8 cellular contexts compared by ENCODE assay signal in genomic region chr17:81665205-81666091, GRCh38. TPM values are rescaled to one million over a fixed set of nuclear protein-coding genes. Genes with fewer than 3 reads are reported as not detected.
DNase-seq lines count a peak whose midpoint lies in the region; ATAC-seq and FAIRE-seq lines count a peak whose summit lies in the region.

No MANE protein-coding gene starts in this region.

- peak overlapping the region; percentile 90 for H3K27ac ChIP-seq in CD4-positive, CD25-positive, alpha-beta regulatory T cell (ENCODE audit: insufficient read depth, low read length, poor library complexity, severe bottlenecking)
- H3K27ac ChIP-seq in GM23248 (peak overlapping the region; percentile 45), right cardiac atrium (ENCODE audit: low read length) (peak overlapping the region; percentile 68), small intestine (ENCODE audit: low read depth in 1 of 2, low read length in 1 of 2) (peak overlapping the region in 1 of 2 donors; percentile 86)

- in situ Hi-C loops in GM23248 (cut with MboI), result no loop called here

- H3K27ac Mint-ChIP-seq in CD4-positive, CD25-positive, alpha-beta regulatory T cell, result peak overlapping the region; percentile 93 to 95 (median 94)
- H3K27ac Mint-ChIP-seq in activated naive CD4-positive, alpha-beta T cell treated with anti-CD3 and anti-CD28 coated beads, Interleukin-2, amount 50 U/mL, for 24 hours, result peak overlapping the region; percentile 98

- H3K4me1 ChIP-seq in CD4-positive, CD25-positive, alpha-beta regulatory T cell (ENCODE audit: control insufficient read depth, insufficient read depth, low read length, poor library complexity, severe bottlenecking), result peaks cover 43% of the 10 kb centered on the region
- H3K4me1 ChIP-seq in GM23248 (ENCODE audit: insufficient read depth) (peaks cover 14% of the 10 kb centered on the region), right cardiac atrium (ENCODE audit: control insufficient read depth, insufficient read depth, low read length) (peaks cover 2% of the 10 kb centered on the region), small intestine (ENCODE audit: control insufficient read depth in 2 of 2, insufficient read depth in 1 of 2, low read depth in 1 of 2, low read length in 1 of 2) (peaks cover 4 to 5% of the 10 kb centered on the region in 2 donors)

- peaks cover 7% of the 10 kb centered on the region for H3K36me3 Mint-ChIP-seq in CD4-positive, CD25-positive, alpha-beta regulatory T cell
- peaks cover 7% of the 10 kb centered on the region for H3K36me3 Mint-ChIP-seq in activated naive CD4-positive, alpha-beta T cell treated with anti-CD3 and anti-CD28 coated beads, Interleukin-2, amount 50 U/mL, for 24 hours

- peak in 2 of 3 donors; percentile 29 to 71 for DNase-seq in CD4-positive, CD25-positive, alpha-beta regulatory T cell
- peak; percentile 63 for DNase-seq in GM23248
- peak; percentile 59 for DNase-seq in OCI-M1 (lab: John Stamatoyannopoulos, UW)
- DNase-seq in right cardiac atrium, result peak in 2 of 3 donors; percentile 58 to 60
- no peak for DNase-seq in small intestine
- DNase-seq in SKM-1 treated with dmso at 0.1 percent for 144 hours (lab: John Stamatoyannopoulos, UW; ENCODE audit: unreplicated experiment), result no peak
- no peak for DNase-seq in posterior vena cava (ENCODE audit: low spot score)

- peaks cover 48% of the 10 kb centered on the region for H3K79me2 ChIP-seq in GM23248 (ENCODE audit: insufficient read depth)

- H3K9me3 ChIP-seq in CD4-positive, CD25-positive, alpha-beta regulatory T cell (ENCODE audit: control insufficient read depth in 2 of 2, low read length in 2 of 2), result no peaks in the 10 kb centered on the region
- H3K9me3 ChIP-seq in GM23248 (ENCODE audit: low read depth) (no peaks in the 10 kb centered on the region), right cardiac atrium (ENCODE audit: control insufficient read depth, low read length) (no peaks in the 10 kb centered on the region), small intestine (ENCODE audit: control insufficient read depth, low read depth) (no peaks in the 10 kb centered on the region)

- peak overlapping the region; percentile 83 for H3K4me3 ChIP-seq in CD4-positive, CD25-positive, alpha-beta regulatory T cell (ENCODE audit: low read depth, low read length)
- peak overlapping the region; percentile 88 for H3K4me3 ChIP-seq in GM23248
- peak overlapping the region; percentile 74 for H3K4me3 ChIP-seq in right cardiac atrium (ENCODE audit: low read length)
- peak overlapping the region; percentile 89 to 90 for H3K4me3 ChIP-seq in small intestine (ENCODE audit: low read depth in 1 of 2, low read length in 2 of 2)

- peak overlapping the region; percentile 94 to 100 (median 96) for H3K4me3 Mint-ChIP-seq in CD4-positive, CD25-positive, alpha-beta regulatory T cell
- H3K4me3 Mint-ChIP-seq in activated naive CD4-positive, alpha-beta T cell treated with anti-CD3 and anti-CD28 coated beads, Interleukin-2, amount 50 U/mL, for 24 hours, result peak overlapping the region; percentile 99

- ATAC-seq in CD4-positive, CD25-positive, alpha-beta regulatory T cell (ENCODE audit: low read depth in 2 of 2), result peak; percentile 15 to 19
- peak; percentile 33 to 44 for ATAC-seq in right cardiac atrium

- intact Hi-C loops in right cardiac atrium (cut with DNase I), result no loop called here
- intact Hi-C loops in posterior vena cava (cut with DNase I), result no loop called here

- H3K36me3 ChIP-seq in CD4-positive, CD25-positive, alpha-beta regulatory T cell (ENCODE audit: control insufficient read depth, insufficient read depth, low read length), result peaks cover 13% of the 10 kb centered on the region
- H3K36me3 ChIP-seq in GM23248 (ENCODE audit: low read depth) (no peaks in the 10 kb centered on the region; the same call in 1 of the 2 replicates), small intestine (ENCODE audit: control insufficient read depth in 2 of 2, insufficient read depth in 2 of 2, low read length in 2 of 2) (no peaks in the 10 kb centered on the region)

- no peak for FAIRE-seq in small intestine (lab: Jason Lieb, UNC)

- no peaks in the 10 kb centered on the region for H3F3A ChIP-seq in GM23248 (ENCODE audit: insufficient read depth)

- H3K9ac ChIP-seq in GM23248, result peak overlapping the region; percentile 86

- H4K20me1 ChIP-seq in GM23248 (ENCODE audit: insufficient read depth), result no peaks in the 10 kb centered on the region

- 56 to 59% methylated on average over 30 of the region's 30 CpGs for WGBS in GM23248 (ENCODE audit: low coverage in 1 of 2, low lambda C conversion rate in 2 of 2, missing lambda C conversion rate in 2 of 2), 2 experiments
- 61% methylated on average over 30 of the region's 30 CpGs for WGBS in right cardiac atrium
- 56 to 64% (median 60%) methylated on average over 30 of the region's 30 CpGs for WGBS in small intestine, 3 donors

- H3K9me3 Mint-ChIP-seq in CD4-positive, CD25-positive, alpha-beta regulatory T cell, result peaks cover 0 to 2% (median 0%) of the 10 kb centered on the region in 7 donors
- no peaks in the 10 kb centered on the region for H3K9me3 Mint-ChIP-seq in activated naive CD4-positive, alpha-beta T cell treated with anti-CD3 and anti-CD28 coated beads, Interleukin-2, amount 50 U/mL, for 24 hours

- peak overlapping the region; percentile 76 for H2AFZ ChIP-seq in GM23248

- H3K9me2 ChIP-seq in GM23248 (ENCODE audit: insufficient read depth), result no peaks in the 10 kb centered on the region

- H3K4me1 Mint-ChIP-seq in CD4-positive, CD25-positive, alpha-beta regulatory T cell, result peaks cover 8 to 55% (median 22%) of the 10 kb centered on the region in 4 donors
- H3K4me1 Mint-ChIP-seq in activated naive CD4-positive, alpha-beta T cell treated with anti-CD3 and anti-CD28 coated beads, Interleukin-2, amount 50 U/mL, for 24 hours, result peaks cover 45% of the 10 kb centered on the region

- no peaks in the 10 kb centered on the region for H3K27me3 ChIP-seq in CD4-positive, CD25-positive, alpha-beta regulatory T cell (ENCODE audit: control insufficient read depth, insufficient read depth, low read length)
- no peaks in the 10 kb centered on the region for H3K27me3 ChIP-seq in GM23248 (replicated peaks; ENCODE audit: insufficient read depth)
- H3K27me3 ChIP-seq in right cardiac atrium (ENCODE audit: control insufficient read depth, insufficient read depth), result no peaks in the 10 kb centered on the region
- H3K27me3 ChIP-seq in small intestine (ENCODE audit: control insufficient read depth in 2 of 2, insufficient read depth in 2 of 2, low read length in 2 of 2), result no peaks in the 10 kb centered on the region

- H3K4me2 ChIP-seq in GM23248 (ENCODE audit: unreplicated experiment), result peak overlapping the region; percentile 84

- H3K27me3 Mint-ChIP-seq in CD4-positive, CD25-positive, alpha-beta regulatory T cell, result no peaks in the 10 kb centered on the region
- no peaks in the 10 kb centered on the region for H3K27me3 Mint-ChIP-seq in activated naive CD4-positive, alpha-beta T cell treated with anti-CD3 and anti-CD28 coated beads, Interleukin-2, amount 50 U/mL, for 24 hours

RNA-seq across cellular contexts. Expression of gene OXLD1, which starts 1.0 kb away (rescaled TPM):
- total RNA-seq in CD4-positive, CD25-positive, alpha-beta regulatory T cell, result 37.7 TPM
- 100 to 1,000 TPM in 1 of 4 donors, 10 to 100 TPM in 3; 78.4 to 108 (median 84.2) TPM for polyA plus RNA-seq in CD4-positive, CD25-positive, alpha-beta regulatory T cell
- 19.9 and 49.3 TPM in 2 replicates for total RNA-seq in GM23248 (2014; rRNA removed; shearing (Covaris generic))
- polyA plus RNA-seq in GM23248 (2016; fragmentation: Nextera tagmentation; extraction: Ambion mirVana) (48.5 and 50.4 TPM in 2 replicates), right cardiac atrium (41.0 TPM), small intestine (10 to 100 TPM; 54.8 to 76.0 (median 75.7) TPM)
- total RNA-seq in right cardiac atrium (10 to 100 TPM; 20.7 to 27.9 (median 24.6) TPM), posterior vena cava (10 to 100 TPM; 18.0 to 21.2 TPM)

RNA-seq across cellular contexts. Expression of gene CCDC137, which starts 1.1 kb away (rescaled TPM):
- 30.4 TPM for total RNA-seq in CD4-positive, CD25-positive, alpha-beta regulatory T cell
- polyA plus RNA-seq in CD4-positive, CD25-positive, alpha-beta regulatory T cell, result 10 to 100 TPM; 10.2 to 14.3 (median 12.0) TPM
- 11.6 and 11.7 TPM in 2 replicates for total RNA-seq in GM23248 (2014; rRNA removed; shearing (Covaris generic))
- polyA plus RNA-seq in GM23248 (2016; fragmentation: Nextera tagmentation; extraction: Ambion mirVana) (22.0 and 22.8 TPM in 2 replicates), right cardiac atrium (10.9 TPM), small intestine (10 to 100 TPM; 18.1 to 89.2 (median 24.6) TPM)
- total RNA-seq in right cardiac atrium (1 to 10 TPM; 5.0 to 7.8 (median 6.7) TPM), posterior vena cava (1 to 10 TPM; 8.5 to 9.9 TPM)

RNA-seq across cellular contexts. Expression of gene PDE6G, which starts 9.1 kb away (rescaled TPM):
- 0.67 TPM for total RNA-seq in CD4-positive, CD25-positive, alpha-beta regulatory T cell
- 1 to 10 TPM in 2 of 4 donors, under 1 TPM in 1, not detected in 1; 0.94 to 1.4 (median 1.1) TPM for polyA plus RNA-seq in CD4-positive, CD25-positive, alpha-beta regulatory T cell
- total RNA-seq in GM23248 (2014; rRNA removed; shearing (Covaris generic)), result not detected in 2 replicates
- not detected in 2 replicates for polyA plus RNA-seq in GM23248 (2016; fragmentation: Nextera tagmentation; extraction: Ambion mirVana)
- under 1 TPM in 1 of 4 donors, not detected in 3; 0.41 TPM for total RNA-seq in right cardiac atrium
- not detected for polyA plus RNA-seq in right cardiac atrium
- polyA plus RNA-seq in small intestine, result 1 to 10 TPM in 2 of 3 donors, not detected in 1; 1.4 to 7.8 TPM
- total RNA-seq in posterior vena cava, result not detected

RNA-seq across cellular contexts. Expression of gene ARL16, which starts 18.1 kb away (rescaled TPM):
- total RNA-seq in CD4-positive, CD25-positive, alpha-beta regulatory T cell, result 34.7 TPM
- 10 to 100 TPM; 24.7 to 27.7 (median 26.3) TPM for polyA plus RNA-seq in CD4-positive, CD25-positive, alpha-beta regulatory T cell
- 37.6 and 45.6 TPM in 2 replicates for total RNA-seq in GM23248 (2014; rRNA removed; shearing (Covaris generic))
- polyA plus RNA-seq in GM23248 (2016; fragmentation: Nextera tagmentation; extraction: Ambion mirVana) (70.8 and 72.8 TPM in 2 replicates), right cardiac atrium (20.9 TPM), small intestine (10 to 100 TPM; 34.1 to 76.9 (median 63.2) TPM)
- total RNA-seq in right cardiac atrium (10 to 100 TPM; 13.2 to 24.4 (median 16.8) TPM), posterior vena cava (10 to 100 TPM; 20.0 to 26.7 TPM)

RNA-seq across cellular contexts. Expression of gene HGS, which starts 18.4 kb away (rescaled TPM):
- total RNA-seq in CD4-positive, CD25-positive, alpha-beta regulatory T cell, result 148 TPM
- 10 to 100 TPM; 23.4 to 30.5 (median 27.7) TPM for polyA plus RNA-seq in CD4-positive, CD25-positive, alpha-beta regulatory T cell
- 161 and 166 TPM in 2 replicates for total RNA-seq in GM23248 (2014; rRNA removed; shearing (Covaris generic))
- polyA plus RNA-seq in GM23248 (2016; fragmentation: Nextera tagmentation; extraction: Ambion mirVana) (106 and 110 TPM in 2 replicates), right cardiac atrium (48.6 TPM), small intestine (100 to 1,000 TPM in 2 of 3 donors, 10 to 100 TPM in 1; 86.4 to 284 (median 182) TPM)
- total RNA-seq in right cardiac atrium (10 to 100 TPM; 42.1 to 50.3 (median 47.9) TPM), posterior vena cava (10 to 100 TPM; 81.6 to 90.7 TPM)

Comparison
In these comparisons a context has a peak if more than half of its experiments do, and no peak if none do; other contexts are left out.
1. DNase-seq: peak in CD4-positive, CD25-positive, alpha-beta regulatory T cell (2 of 3), GM23248 (single experiment), OCI-M1 (single experiment) and right cardiac atrium (2 of 3); none in small intestine (single experiment), SKM-1 treated with dmso at 0.1 percent for 144 hours (single experiment) and posterior vena cava (single experiment).
2. Peak in every context shown above with its lines, with median percentiles within 50 percentile points of each other: H3K4me3 ChIP-seq.